In the genomic region with DNA sequence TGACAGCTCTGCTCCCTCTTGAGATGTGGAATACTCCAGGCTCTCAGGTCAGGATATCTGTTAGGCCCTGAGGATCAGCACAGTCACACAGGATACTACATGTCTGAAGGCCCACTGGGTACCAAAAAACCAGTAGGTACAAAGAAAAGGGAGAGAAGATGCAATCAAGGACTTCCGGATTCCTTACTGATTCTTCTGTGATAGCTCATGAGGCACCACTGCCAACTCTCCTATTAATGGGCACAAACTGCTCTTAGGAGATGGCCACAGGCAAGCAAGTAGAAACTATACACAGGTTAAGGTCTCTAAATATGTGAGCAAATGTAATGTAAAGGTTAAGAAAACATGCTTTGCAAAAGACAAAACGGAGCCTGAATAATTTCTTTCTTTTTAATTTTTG, we compare ENCODE assay signal across 20 cellular contexts. TPM values are rescaled to one million over a fixed set of nuclear protein-coding genes. Genes with fewer than 3 reads are reported as not detected.
DNase-seq lines count a peak whose midpoint lies in the region; ATAC-seq and TF ChIP-seq lines count a peak whose summit lies in the region.
"Had no signal": no experiment of that assay in that cellular context is flagged by ENCODE, and none has a peak within 500 bp of the region (broad histone marks: within the 10 kb centered on the region; RNA-seq: fewer than 3 reads in every experiment).

No MANE protein-coding gene starts in this region.

- H2BK12ac ChIP-seq in mesenchymal stem cell (ENCODE audit: low read length in 2 of 2): no peak overlapping the region

- H3K4ac ChIP-seq in mesenchymal stem cell (ENCODE audit: low read depth in 1 of 2, low read length in 2 of 2): no peak overlapping the region

- H3K27me3 Mint-ChIP-seq in CD4-positive, CD25-positive, alpha-beta regulatory T cell: peaks cover 5% of the 10 kb centered on the region
- H3K27me3 Mint-ChIP-seq: activated naive CD8-positive, alpha-beta T cell treated with anti-CD3 and anti-CD28 coated beads, Interleukin-2, amount 50 U/mL, for 24 hours; B cell; progenitor cell of endocrine pancreas; stimulated activated naive CD8-positive, alpha-beta T cell treated with anti-CD3 and anti-CD28 coated beads, Interleukin-15, amount 100 ng/mL, for 72 hours had no signal

- H3K9me3 ChIP-seq in CD4-positive, CD25-positive, alpha-beta regulatory T cell (ENCODE audit: control insufficient read depth in 2 of 2, low read length in 2 of 2): no peaks in the 10 kb centered on the region
- no peaks in the 10 kb centered on the region for H3K9me3 ChIP-seq in adipocyte (ENCODE audit: control insufficient read depth, low read length)
- H3K9me3 ChIP-seq in mesenchymal stem cell (ENCODE audit: control insufficient read depth, low read length): no peaks in the 10 kb centered on the region
- no peaks in the 10 kb centered on the region for H3K9me3 ChIP-seq in testis
- H3K9me3 ChIP-seq: lower lobe of right lung, SJSA1 had no signal

- H3K23ac ChIP-seq in mesenchymal stem cell (ENCODE audit: low read length in 2 of 2): no peak overlapping the region

- H3K9me3 Mint-ChIP-seq in CD4-positive, CD25-positive, alpha-beta regulatory T cell: no peaks in the 10 kb centered on the region
- H3K9me3 Mint-ChIP-seq: activated naive CD8-positive, alpha-beta T cell treated with anti-CD3 and anti-CD28 coated beads, Interleukin-2, amount 50 U/mL, for 24 hours; stimulated activated naive CD8-positive, alpha-beta T cell treated with anti-CD3 and anti-CD28 coated beads, Interleukin-15, amount 100 ng/mL, for 72 hours had no signal

- no peak overlapping the region for H3K4me2 ChIP-seq in mesenchymal stem cell (ENCODE audit: low read length, poor library complexity, severe bottlenecking)

- no peak overlapping the region for H2AK5ac ChIP-seq in mesenchymal stem cell (ENCODE audit: low read length, severe bottlenecking)

- H3K9ac ChIP-seq in adipocyte (ENCODE audit: low read length) (no peak overlapping the region), mesenchymal stem cell (ENCODE audit: low read length) (peak overlapping the region; percentile 44)

- 95% methylated on average over 2 of the region's 2 CpGs for WGBS in mesenchymal stem cell
- WGBS in testis, 2 donors: 63 to 69% methylated on average over 2 of the region's 2 CpGs

- peak overlapping the region in 2 of 3 donors; percentile 26 to 73 for H3K27ac Mint-ChIP-seq in CD4-positive, CD25-positive, alpha-beta regulatory T cell
- H3K27ac Mint-ChIP-seq: activated naive CD8-positive, alpha-beta T cell treated with anti-CD3 and anti-CD28 coated beads, Interleukin-2, amount 50 U/mL, for 24 hours; B cell; progenitor cell of endocrine pancreas; stimulated activated naive CD8-positive, alpha-beta T cell treated with anti-CD3 and anti-CD28 coated beads, Interleukin-15, amount 100 ng/mL, for 72 hours had no signal

- no peak overlapping the region for H4K8ac ChIP-seq in mesenchymal stem cell (ENCODE audit: low read length)

- H3K4me1 ChIP-seq in CD4-positive, CD25-positive, alpha-beta regulatory T cell (ENCODE audit: control insufficient read depth, insufficient read depth, low read length, poor library complexity, severe bottlenecking): peaks cover 64% of the 10 kb centered on the region
- H3K4me1 ChIP-seq in adipocyte (ENCODE audit: control insufficient read depth, insufficient read depth, low read length): peaks cover 60% of the 10 kb centered on the region
- peaks cover 39% of the 10 kb centered on the region for H3K4me1 ChIP-seq in mesenchymal stem cell (ENCODE audit: control insufficient read depth, insufficient read depth, low read depth, low read length)
- peaks cover 55% of the 10 kb centered on the region for H3K4me1 ChIP-seq in testis

- H2BK15ac ChIP-seq in mesenchymal stem cell (ENCODE audit: low read depth, poor library complexity, severe bottlenecking): no peak overlapping the region

- H2BK5ac ChIP-seq in mesenchymal stem cell (ENCODE audit: low read depth, low read length, poor library complexity, severe bottlenecking): no peak overlapping the region

- peak overlapping the region in 3 of 4 donors; percentile 36 to 91 (median 61) for H3K4me3 Mint-ChIP-seq in CD4-positive, CD25-positive, alpha-beta regulatory T cell
- H3K4me3 Mint-ChIP-seq: activated naive CD8-positive, alpha-beta T cell treated with anti-CD3 and anti-CD28 coated beads, Interleukin-2, amount 50 U/mL, for 24 hours; B cell; stimulated activated naive CD8-positive, alpha-beta T cell treated with anti-CD3 and anti-CD28 coated beads, Interleukin-15, amount 100 ng/mL, for 72 hours had no signal

- peaks cover 22% of the 10 kb centered on the region for H3K79me1 ChIP-seq in mesenchymal stem cell (replicated peaks; ENCODE audit: low read length, poor library complexity, severe bottlenecking)

- H3K18ac ChIP-seq in mesenchymal stem cell (ENCODE audit: low read depth in 1 of 2, low read length in 2 of 2): no peak overlapping the region

- peaks cover 17 to 84% (median 51%) of the 10 kb centered on the region in 4 donors for H3K4me1 Mint-ChIP-seq in CD4-positive, CD25-positive, alpha-beta regulatory T cell

- intact Hi-C loops in testis (cut with DNase I; ENCODE audit: low total_unique reads): no loop called here

- H3K27me3 ChIP-seq in CD4-positive, CD25-positive, alpha-beta regulatory T cell (ENCODE audit: control insufficient read depth, insufficient read depth, low read length): no peaks in the 10 kb centered on the region
- no peaks in the 10 kb centered on the region for H3K27me3 ChIP-seq in adipocyte (replicated peaks; ENCODE audit: control insufficient read depth, insufficient read depth, low read length)
- H3K27me3 ChIP-seq in mesenchymal stem cell (ENCODE audit: control insufficient read depth in 1 of 2, insufficient read depth in 1 of 2, low read length in 2 of 2): no peaks in the 10 kb centered on the region
- no peaks in the 10 kb centered on the region for H3K27me3 ChIP-seq in testis
- H3K27me3 ChIP-seq: SJSA1 had no signal

- no peak overlapping the region for H2BK120ac ChIP-seq in mesenchymal stem cell (ENCODE audit: low read depth, low read length)

- no peak overlapping the region for H2AFZ ChIP-seq in mesenchymal stem cell (ENCODE audit: low read depth, low read length)

- no peak for TF ChIP-seq POLR2A in testis (IDR thresholded peaks at IDR 0.05)

- H3K27ac ChIP-seq in 22Rv1 (peak overlapping the region; percentile 89), mesenchymal stem cell (ENCODE audit: low read length, poor library complexity, severe bottlenecking) (no peak overlapping the region), testis (no peak overlapping the region)
- no peak overlapping the region for H3K27ac ChIP-seq in CD4-positive, CD25-positive, alpha-beta regulatory T cell (ENCODE audit: insufficient read depth, low read length, poor library complexity, severe bottlenecking)
- H3K27ac ChIP-seq: SJSA1 had no signal

- H3K36me3 ChIP-seq in CD4-positive, CD25-positive, alpha-beta regulatory T cell (ENCODE audit: control insufficient read depth, insufficient read depth, low read length): peaks cover 40% of the 10 kb centered on the region
- H3K36me3 ChIP-seq in adipocyte (ENCODE audit: control insufficient read depth, insufficient read depth, low read length, severe bottlenecking): peaks cover 6% of the 10 kb centered on the region
- peaks cover 12 to 29% of the 10 kb centered on the region in 2 experiments for H3K36me3 ChIP-seq in mesenchymal stem cell (ENCODE audit: control insufficient read depth in 1 of 2, insufficient read depth in 2 of 2, low read depth in 1 of 2, low read length in 2 of 2)
- H3K36me3 ChIP-seq in testis (ENCODE audit: low read depth, missing control alignments): no peaks in the 10 kb centered on the region

- H3K14ac ChIP-seq in mesenchymal stem cell (ENCODE audit: low read length in 2 of 2): no peak overlapping the region

- no peak for DNase-seq in CD4-positive, CD25-positive, alpha-beta regulatory T cell
- DNase-seq in adipocyte (ENCODE audit: low read depth) (peak; percentile 56), mesenchymal stem cell (no peak), SKM-1 (lab: John Stamatoyannopoulos, UW; ENCODE audit: unreplicated experiment) (no peak), germinal center (ENCODE audit: low spot score) (no peak), testis (no peak)
- DNase-seq: activated CD4-positive, alpha-beta T cell treated with anti-CD3 and anti-CD28 coated beads for 48 hours; activated naive CD8-positive, alpha-beta T cell treated with anti-CD3 and anti-CD28 coated beads, Interleukin-2, amount 50 U/mL, for 24 hours; activated T-cell treated with anti-CD3 and anti-CD28 coated beads, Interleukin-2, amount 50 U/mL, for 1 hour; central memory CD4-positive, alpha-beta T cell; DND-41; lower lobe of right lung; NCI-H2029; NCI-H510A; stimulated activated naive CD8-positive, alpha-beta T cell treated with anti-CD3 and anti-CD28 coated beads, Interleukin-15, amount 100 ng/mL, for 72 hours had no signal

- H3K36me3 Mint-ChIP-seq in CD4-positive, CD25-positive, alpha-beta regulatory T cell: peaks cover 12% of the 10 kb centered on the region

- H3K4me3 ChIP-seq in CD4-positive, CD25-positive, alpha-beta regulatory T cell (ENCODE audit: low read depth, low read length): no peak overlapping the region
- H3K4me3 ChIP-seq in adipocyte (ENCODE audit: low read length) (no peak overlapping the region), mesenchymal stem cell (ENCODE audit: insufficient read depth in 1 of 2, low read depth in 1 of 2, low read length in 2 of 2) (no peak overlapping the region), testis (no peak overlapping the region)
- H3K4me3 ChIP-seq: lower lobe of right lung, SJSA1 had no signal

- no peak overlapping the region for H4K91ac ChIP-seq in mesenchymal stem cell (ENCODE audit: low read length)

- no peak for TF ChIP-seq CTCF in 22Rv1 (IDR thresholded peaks at IDR 0.05)
- no peak for TF ChIP-seq CTCF in testis (IDR thresholded peaks at IDR 0.05)

- no peak for ATAC-seq in CD4-positive, CD25-positive, alpha-beta regulatory T cell (ENCODE audit: low read depth in 2 of 2)
- ATAC-seq in HG02798 (IDR thresholded peaks at IDR 0.05; ENCODE audit: poor library complexity, unreplicated experiment): no peak
- ATAC-seq: activated naive CD8-positive, alpha-beta T cell treated with anti-CD3 and anti-CD28 coated beads, Interleukin-2, amount 50 U/mL, for 24 hours; lower lobe of right lung; stimulated activated naive CD8-positive, alpha-beta T cell treated with anti-CD3 and anti-CD28 coated beads, Interleukin-15, amount 100 ng/mL, for 72 hours had no signal

RNA-seq across cellular contexts. Expression of gene TMEM127, which starts 3.5 kb away (rescaled TPM):
- 54.3 TPM for total RNA-seq in CD4-positive, CD25-positive, alpha-beta regulatory T cell
- 10 to 100 TPM; 27.6 to 40.4 (median 37.4) TPM for polyA plus RNA-seq in CD4-positive, CD25-positive, alpha-beta regulatory T cell
- 56.4 TPM for polyA plus RNA-seq in mesenchymal stem cell (2013, experiment 1 of 2)
- 55.0 TPM for polyA plus RNA-seq in mesenchymal stem cell (2013, experiment 2 of 2)
- 10 to 100 TPM; 25.0 to 32.1 TPM for total RNA-seq in testis
- 29.2 TPM for polyA plus RNA-seq in testis (ENCODE audit: insufficient read depth, low read depth, low replicate concordance)

RNA-seq across cellular contexts. Expression of gene CIAO1, which starts 3.7 kb away (rescaled TPM):
- total RNA-seq in CD4-positive, CD25-positive, alpha-beta regulatory T cell: 60.3 TPM
- 100 to 1,000 TPM in 1 of 4 donors, 10 to 100 TPM in 3; 83.0 to 102 (median 94.7) TPM for polyA plus RNA-seq in CD4-positive, CD25-positive, alpha-beta regulatory T cell
- polyA plus RNA-seq in mesenchymal stem cell (2013, experiment 1 of 2): 33.6 TPM
- 32.9 TPM for polyA plus RNA-seq in mesenchymal stem cell (2013, experiment 2 of 2)
- total RNA-seq in testis: 100 to 1,000 TPM; 154 to 164 TPM
- 56.8 TPM for polyA plus RNA-seq in testis (ENCODE audit: insufficient read depth, low read depth, low replicate concordance)

RNA-seq across cellular contexts. Expression of gene SNRNP200, which starts 43.0 kb away (rescaled TPM):
- 295 TPM for total RNA-seq in CD4-positive, CD25-positive, alpha-beta regulatory T cell
- 10 to 100 TPM; 67.4 to 89.4 (median 83.4) TPM for polyA plus RNA-seq in CD4-positive, CD25-positive, alpha-beta regulatory T cell
- polyA plus RNA-seq in mesenchymal stem cell (2013, experiment 1 of 2): 43.8 TPM
- 39.2 TPM for polyA plus RNA-seq in mesenchymal stem cell (2013, experiment 2 of 2)
- 100 to 1,000 TPM; 165 to 202 TPM for total RNA-seq in testis
- 181 TPM for polyA plus RNA-seq in testis (ENCODE audit: insufficient read depth, low read depth, low replicate concordance)

RNA-seq across cellular contexts. Expression of gene STARD7, which starts 53.7 kb away (rescaled TPM):
- total RNA-seq in CD4-positive, CD25-positive, alpha-beta regulatory T cell: 97.2 TPM
- 100 to 1,000 TPM; 177 to 208 (median 197) TPM for polyA plus RNA-seq in CD4-positive, CD25-positive, alpha-beta regulatory T cell
- polyA plus RNA-seq in mesenchymal stem cell (2013, experiment 1 of 2): 43.7 TPM
- 44.3 TPM for polyA plus RNA-seq in mesenchymal stem cell (2013, experiment 2 of 2)
- 10 to 100 TPM; 77.7 to 96.2 TPM for total RNA-seq in testis
- 58.0 TPM for polyA plus RNA-seq in testis (ENCODE audit: insufficient read depth, low read depth, low replicate concordance)
